In the genomic region with DNA sequence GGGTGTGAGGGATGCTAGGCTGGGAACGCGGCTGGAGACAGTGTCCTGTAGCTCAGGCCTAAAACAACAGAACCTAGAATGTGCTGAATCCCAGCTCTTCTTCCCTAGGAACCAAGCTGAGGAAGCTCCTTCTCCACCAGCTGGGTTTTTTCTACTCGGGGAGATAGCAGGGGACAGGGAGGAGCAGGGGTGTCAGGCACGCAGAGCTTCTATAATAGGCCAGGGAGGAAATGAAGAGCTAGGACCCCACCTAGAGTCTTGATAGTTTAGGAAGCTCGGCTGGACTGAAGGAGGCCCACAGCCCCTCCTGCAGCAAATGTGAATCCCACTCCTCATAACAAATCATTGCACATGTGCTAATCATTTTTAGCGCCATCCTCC, we compare ENCODE assay signal across 1 cellular context.
TF ChIP-seq lines count a peak whose summit lies in the region.

No MANE protein-coding gene starts in this region.

TF ChIP-seq in H1, 55 proteins besides CTCF, POLR2A, EP300 and RAD21:
- TF ChIP-seq CREB1 (IDR thresholded peaks at IDR 0.05): no peak
- TF ChIP-seq CHD1 (IDR thresholded peaks at IDR 0.05; ENCODE audit: low read depth, low read length): no peak
- TF ChIP-seq HDAC2 (IDR thresholded peaks at IDR 0.05; ENCODE audit: borderline replicate concordance in 1 of 2, low read depth in 2 of 2, low read length in 2 of 2): no peak
- TF ChIP-seq GABPA (IDR thresholded peaks at IDR 0.05; ENCODE audit: borderline replicate concordance, insufficient read depth, low read length): no peak
- no peak for TF ChIP-seq NRF1 (IDR thresholded peaks at IDR 0.05; ENCODE audit: low read depth, low read length)
- TF ChIP-seq SIN3A (conservative IDR thresholded peaks at IDR 0.05 in 1 of 2, IDR thresholded peaks at IDR 0.05 in 1 of 2; ENCODE audit: low read depth in 1 of 2, low read length in 2 of 2): no peak
- no peak for TF ChIP-seq RNF2 (IDR thresholded peaks at IDR 0.05; ENCODE audit: borderline replicate concordance, low read depth, low read length, missing control alignments, poor library complexity, severe bottlenecking)
- TF ChIP-seq KDM4A (IDR thresholded peaks at IDR 0.05; ENCODE audit: low read depth, low read length, severe bottlenecking): no peak
- TF ChIP-seq RFX5 (IDR thresholded peaks at IDR 0.05; ENCODE audit: borderline replicate concordance, low read depth, low read length): no peak
- TF ChIP-seq, protein P1, sequence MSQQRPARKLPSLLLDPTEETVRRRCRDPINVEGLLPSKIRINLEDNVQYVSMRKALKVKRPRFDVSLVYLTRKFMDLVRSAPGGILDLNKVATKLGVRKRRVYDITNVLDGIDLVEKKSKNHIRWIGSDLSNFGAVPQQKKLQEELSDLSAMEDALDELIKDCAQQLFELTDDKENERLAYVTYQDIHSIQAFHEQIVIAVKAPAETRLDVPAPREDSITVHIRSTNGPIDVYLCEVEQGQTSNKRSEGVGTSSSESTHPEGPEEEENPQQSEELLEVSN (IDR thresholded peaks at IDR 0.05): no peak
- TF ChIP-seq SP1 (IDR thresholded peaks at IDR 0.05; ENCODE audit: low read depth, low read length): no peak
- no peak for TF ChIP-seq RXRA (IDR thresholded peaks at IDR 0.05; ENCODE audit: insufficient read depth, low read depth, low read length)
- TF ChIP-seq JUN (IDR thresholded peaks at IDR 0.05; ENCODE audit: low read depth, low read length): no peak
